ENCODE assay signal across 1 cellular context in genomic region chr6:53066874-53067273, GRCh38.
TF ChIP-seq lines count a peak whose summit lies in the region.

No MANE protein-coding gene starts in this region.

TF ChIP-seq in SK-N-SH, 30 proteins besides CTCF, POLR2A, EP300 and RAD21 (continued from another document):
- TF ChIP-seq REST (IDR thresholded peaks at IDR 0.05; ENCODE audit: low read depth, low read length): no peak
- TF ChIP-seq IRF3 (IDR thresholded peaks at IDR 0.05; ENCODE audit: low read depth, low read length): no peak
- no peak for TF ChIP-seq RXRA (IDR thresholded peaks at IDR 0.05; ENCODE audit: borderline replicate concordance, low read depth)
- no peak for TF ChIP-seq NFIC (IDR thresholded peaks at IDR 0.05; ENCODE audit: borderline replicate concordance)
